In the genomic region with DNA sequence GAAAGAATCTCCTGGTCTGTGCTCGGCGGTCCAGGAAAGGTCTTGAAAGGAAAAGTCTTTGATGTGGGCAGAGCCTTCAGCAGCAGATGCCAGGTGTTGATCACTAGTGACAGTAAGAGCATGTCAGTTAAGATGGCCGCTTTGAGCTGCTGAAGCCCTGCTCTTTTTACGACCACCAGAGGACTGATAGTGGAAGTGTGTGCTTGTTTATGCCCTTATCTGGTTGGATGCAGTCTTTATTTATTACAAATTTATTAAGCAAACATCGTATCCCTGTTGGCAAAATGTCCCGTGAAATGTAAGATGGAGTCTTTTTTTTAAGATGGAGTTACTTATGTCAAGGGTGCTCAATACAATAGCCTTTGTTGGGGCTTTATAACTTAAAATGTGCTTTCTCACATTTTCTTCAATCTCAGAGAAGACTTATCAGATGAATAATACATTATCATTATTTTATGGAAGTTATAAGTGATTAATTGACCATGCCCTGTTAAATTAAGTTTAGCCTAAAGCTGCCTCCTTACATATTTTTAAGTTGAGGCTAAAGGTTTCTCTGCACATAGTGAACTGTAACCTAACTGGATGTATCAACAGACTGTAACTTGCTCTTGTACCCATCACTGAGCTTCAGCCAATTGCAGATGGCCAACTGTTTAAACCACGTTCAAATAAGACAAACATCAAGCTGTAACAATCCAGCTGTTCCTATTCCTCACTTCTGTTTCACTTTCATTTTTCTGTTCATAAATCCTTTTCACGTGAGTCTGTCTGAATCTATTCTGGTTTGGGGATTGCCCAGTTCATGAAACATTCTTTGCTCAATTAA, we compare ENCODE assay signal across 9 cellular contexts.
A peak's percentile ranks its signal among the peaks of the same experiment; 100 is the strongest.
DNase-seq lines count a peak whose midpoint lies in the region; ATAC-seq lines count a peak whose summit lies in the region.
"Had no signal": no experiment of that assay in that cellular context is flagged by ENCODE, and none has a peak within 500 bp of the region (broad histone marks: within the 10 kb centered on the region; RNA-seq: fewer than 3 reads in every experiment).

No MANE protein-coding gene starts in this region.

- ATAC-seq in GM18861 (IDR thresholded peaks at IDR 0.05; ENCODE audit: unreplicated experiment) (peak; percentile 61), HG02642 (IDR thresholded peaks at IDR 0.05; ENCODE audit: poor library complexity, unreplicated experiment) (peak; percentile 85), left lobe of liver (peak; percentile 28)

- DNase-seq in RPMI8226 (peak; percentile 60), left lobe of liver (ENCODE audit: low spot score) (no peak), NCI-H748 treated with DMSO at 0.1 percent for 48 hours (lab: John Stamatoyannopoulos, UW) (no peak), NCI-H2171 (lab: John Stamatoyannopoulos, UW) (no peak), HT-29 (ENCODE audit: low spot score) (no peak)
- no peak for DNase-seq in stimulated activated CD4-positive, alpha-beta T cell treated with anti-CD3 and anti-CD28 coated beads, Interleukin-4, amount 100 ng/mL, for 1 hour
- DNase-seq: pancreas had no signal

Comparison
In these comparisons a context has a peak if more than half of its experiments do, and no peak if none do; other contexts are left out.
1. ATAC-seq: peak in every context shown above with its lines; median percentile 85 in HG02642; 61 in GM18861; 28 in left lobe of liver.